ENCODE assay signal across 9 cellular contexts in the genomic region with DNA sequence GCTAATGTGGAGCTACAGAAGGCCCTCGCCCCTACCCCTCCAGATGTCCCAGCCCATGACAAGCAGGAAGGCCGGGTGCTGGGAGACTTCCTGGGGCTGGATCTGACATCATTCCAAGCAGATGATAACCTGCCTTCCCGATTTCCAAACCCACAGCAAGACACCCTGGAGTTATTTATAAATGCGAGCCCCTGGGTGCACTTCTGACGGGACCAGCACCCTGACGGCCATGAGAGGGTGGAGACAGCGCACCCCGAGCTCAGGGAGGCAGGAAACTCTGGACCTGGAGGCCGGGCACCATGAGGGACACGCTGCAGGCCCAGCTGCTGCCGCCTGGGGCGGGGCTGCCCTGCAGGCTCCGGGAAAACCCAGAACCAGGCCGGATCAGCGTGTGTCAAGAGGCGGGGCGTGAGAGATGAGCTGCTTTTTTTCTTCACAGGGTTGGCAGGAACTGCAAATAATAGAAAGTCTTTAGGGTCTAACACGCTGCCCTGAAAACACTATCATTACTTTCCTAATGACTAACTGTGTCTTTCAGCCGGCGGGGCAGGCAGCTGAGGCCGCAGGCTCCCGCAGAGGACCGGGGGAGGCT. TPM values are rescaled to one million over a fixed set of nuclear protein-coding genes. Genes with fewer than 3 reads are reported as not detected.
A peak's percentile ranks its signal among the peaks of the same experiment; 100 is the strongest.
DNase-seq lines count a peak whose midpoint lies in the region; ATAC-seq and TF ChIP-seq lines count a peak whose summit lies in the region.
"Had no signal": no experiment of that assay in that cellular context is flagged by ENCODE, and none has a peak within 500 bp of the region (broad histone marks: within the 10 kb centered on the region; RNA-seq: fewer than 3 reads in every experiment).

No MANE protein-coding gene starts in this region.

- H4K20me1 ChIP-seq in fibroblast of lung (ENCODE audit: control insufficient read depth, extremely low read depth, insufficient read depth, low read length), result no peaks in the 10 kb centered on the region

- H3K9ac ChIP-seq in NT2/D1 (ENCODE audit: insufficient read length, low read depth) (peak overlapping the region; percentile 76), fibroblast of lung (ENCODE audit: insufficient read depth, low read length) (no peak overlapping the region)

- TF ChIP-seq POLR2A in spleen (IDR thresholded peaks at IDR 0.05), result no peak

- intact Hi-C loops in spleen (cut with DNase I; ENCODE audit: low total_unique reads), result loop anchor here (5.0 kb wide), 1 partner anchor 49 kb away; no protein-coding TSS in a partner anchor

- H3K27ac Mint-ChIP-seq in activated naive CD4-positive, alpha-beta T cell treated with anti-CD3 and anti-CD28 coated beads, Interleukin-2, amount 50 U/mL, for 72 hours, result no peak overlapping the region
- H3K27ac Mint-ChIP-seq: dendritic cell treated with granulocyte-macrophage colony-stimulating factor and Interleukin-4, amounts not matched to agents 40 ng/mL and 50 ng/mL, for 4 days had no signal

- H3K27ac ChIP-seq in fibroblast of lung (ENCODE audit: insufficient read depth, low read length) (no peak overlapping the region), spleen (peak overlapping the region; percentile 58 to 89 (median 85))

- no peaks in the 10 kb centered on the region for H3K9me3 Mint-ChIP-seq in activated naive CD4-positive, alpha-beta T cell treated with anti-CD3 and anti-CD28 coated beads, Interleukin-2, amount 50 U/mL, for 72 hours
- H3K9me3 Mint-ChIP-seq: dendritic cell treated with granulocyte-macrophage colony-stimulating factor and Interleukin-4, amounts not matched to agents 40 ng/mL and 50 ng/mL, for 4 days had no signal

- 44 to 74% (median 68%) methylated on average over 22 to 23 of the region's 23 CpGs for WGBS in spleen, 5 donors

- no peaks in the 10 kb centered on the region for H3K79me2 ChIP-seq in fibroblast of lung (ENCODE audit: control insufficient read depth, insufficient read depth, low read length)

- TF ChIP-seq CTCF in fibroblast of lung (conservative IDR thresholded peaks at IDR 0.05 in 1 of 2, IDR thresholded peaks at IDR 0.05 in 1 of 2; ENCODE audit: low read depth in 1 of 2, low read length in 2 of 2), result peak in 1 of 2 donors; percentile 32
- TF ChIP-seq CTCF in spleen (IDR thresholded peaks at IDR 0.05 in 8 of 11, conservative IDR thresholded peaks at IDR 0.05 in 3 of 11), result peak in 9 of 11 experiments; percentile 23 to 59 (median 45)

- H3K9me3 ChIP-seq in NT2/D1 (ENCODE audit: insufficient read depth, low read length) (no peaks in the 10 kb centered on the region), fibroblast of lung (ENCODE audit: control insufficient read depth, insufficient read depth, low read depth, low read length) (no peaks in the 10 kb centered on the region), spleen (no peaks in the 10 kb centered on the region)

- no peak overlapping the region for H2AFZ ChIP-seq in fibroblast of lung (ENCODE audit: low read length)

- H3K27me3 ChIP-seq in NT2/D1 (ENCODE audit: insufficient read depth, insufficient read length), result peaks cover 29% of the 10 kb centered on the region
- peaks cover 7% of the 10 kb centered on the region for H3K27me3 ChIP-seq in fibroblast of lung (ENCODE audit: control insufficient read depth, insufficient read depth, low read length)
- peaks cover 0 to 30% (median 5%) of the 10 kb centered on the region in 7 donors for H3K27me3 ChIP-seq in spleen (replicated peaks in 1 of 7)

- no peak overlapping the region for H3K4me2 ChIP-seq in fibroblast of lung (ENCODE audit: extremely low read depth, insufficient read depth, low read length)

- ATAC-seq in activated naive CD4-positive, alpha-beta T cell treated with anti-CD3 and anti-CD28 coated beads, Interleukin-2, amount 50 U/mL, for 72 hours, result no peak

- H3K4me1 ChIP-seq in NT2/D1 (ENCODE audit: insufficient read depth, insufficient read length), result peaks cover 38% of the 10 kb centered on the region
- H3K4me1 ChIP-seq in fibroblast of lung (ENCODE audit: control insufficient read depth, extremely low read depth, insufficient read depth, low read length), result no peaks in the 10 kb centered on the region
- peaks cover 19 to 62% (median 43%) of the 10 kb centered on the region in 6 donors for H3K4me1 ChIP-seq in spleen

- H3K4me3 ChIP-seq in NT2/D1 (ENCODE audit: insufficient read length, low read depth) (no peak overlapping the region), fibroblast of lung (replicated peaks in 1 of 4; ENCODE audit: control extremely low read depth in 1 of 4, insufficient read depth in 1 of 4, low read depth in 3 of 4, low read length in 4 of 4) (no peak overlapping the region), spleen (peak overlapping the region in 1 of 8 donors; percentile 78)

- peak; percentile 44 for DNase-seq in activated naive CD4-positive, alpha-beta T cell treated with Interleukin-2 at 50 U/mL for 16 hours
- no peak for DNase-seq in activated naive CD4-positive, alpha-beta T cell treated with anti-CD3 and anti-CD28 coated beads, Interleukin-2, amount 50 U/mL, for 72 hours (ENCODE audit: low spot score in 2 of 2)
- no peak for DNase-seq in NT2/D1 (ENCODE audit: low read depth, low spot score)
- DNase-seq in fibroblast of lung (ENCODE audit: low read depth in 2 of 2), result peak; percentile 22 to 56
- DNase-seq in spleen, result peak; percentile 90
- DNase-seq in LoVo (ENCODE audit: low spot score), result no peak
- no peak for DNase-seq in DMS114 treated with DMSO at 0.1 percent for 48 hours (lab: John Stamatoyannopoulos, UW; ENCODE audit: unreplicated experiment)
- DNase-seq in pons (ENCODE audit: low spot score), result no peak

- H3K36me3 ChIP-seq in NT2/D1 (ENCODE audit: insufficient read depth, insufficient read length, low read length) (no peaks in the 10 kb centered on the region), fibroblast of lung (ENCODE audit: control insufficient read depth, insufficient read depth, low read length) (no peaks in the 10 kb centered on the region), spleen (no peaks in the 10 kb centered on the region)

- no peaks in the 10 kb centered on the region for H3K36me3 Mint-ChIP-seq in activated naive CD4-positive, alpha-beta T cell treated with anti-CD3 and anti-CD28 coated beads, Interleukin-2, amount 50 U/mL, for 72 hours

RNA-seq across cellular contexts. Expression of a gene that starts 2.5 kb away (rescaled TPM):
- total RNA-seq in activated naive CD4-positive, alpha-beta T cell treated with anti-CD3 and anti-CD28 coated beads, Interleukin-2, amount 50 U/mL, for 72 hours, result 10 to 100 TPM; 19.7 to 26.3 TPM
- total RNA-seq in fibroblast of lung (1.7 and 5.1 TPM in 2 replicates), spleen (10 to 100 TPM in 6 of 7 donors, 1 to 10 TPM in 1; 5.8 to 31.6 (median 18.4) TPM)
- polyA plus RNA-seq in fibroblast of lung (0.51 and 0.61 TPM in 2 replicates), spleen (10 to 100 TPM in 2 of 3 donors, 1 to 10 TPM in 1; 4.2 to 16.4 (median 10.5) TPM)
- polyA plus RNA-seq in fibroblast of lung (2012), result 1.5 and 1.6 TPM in 2 replicates
- 2.6 TPM in 1 of 2 replicates, not detected in the other for polyA minus RNA-seq in fibroblast of lung (ENCODE audit: low replicate concordance)

Comparison
In these comparisons a context has a peak if more than half of its experiments do, and no peak if none do; other contexts are left out.
1. DNase-seq: peak in activated naive CD4-positive, alpha-beta T cell treated with Interleukin-2 at 50 U/mL for 16 hours (single experiment), fibroblast of lung (2 of 2) and spleen (single experiment); none in activated naive CD4-positive, alpha-beta T cell treated with anti-CD3 and anti-CD28 coated beads, Interleukin-2, amount 50 U/mL, for 72 hours (0 of 2), NT2/D1 (single experiment), LoVo (single experiment), DMS114 treated with DMSO at 0.1 percent for 48 hours (single experiment) and pons (single experiment).